11 cellular contexts compared by ENCODE assay signal in genomic region chr17:2755941-2756724, GRCh38. TPM values are rescaled to one million over a fixed set of nuclear protein-coding genes. Genes with fewer than 3 reads are reported as not detected.
DNase-seq lines count a peak whose midpoint lies in the region; ATAC-seq, FAIRE-seq and TF ChIP-seq lines count a peak whose summit lies in the region.
"Had no signal": no experiment of that assay in that cellular context is flagged by ENCODE, and none has a peak within 500 bp of the region (broad histone marks: within the 10 kb centered on the region; RNA-seq: fewer than 3 reads in every experiment).

No MANE protein-coding gene starts in this region.

- FAIRE-seq in pancreas (lab: Jason Lieb, UNC) = no peak
- FAIRE-seq: frontal cortex had no signal

- in situ Hi-C loops in HAP-1 (cut with MboI; ENCODE audit: low sequenced_read_pairs) = no loop called here

- peak overlapping the region; percentile 33 for H3K4me3 ChIP-seq in HAP-1
- H3K4me3 ChIP-seq in fibroblast of mammary gland (ENCODE audit: control insufficient read depth, low read depth, low read length) = no peak overlapping the region
- H3K4me3 ChIP-seq in pancreas = peak overlapping the region; percentile 14 to 56 (median 36)
- H3K4me3 ChIP-seq in tibial nerve = peak overlapping the region in 1 of 4 donors; percentile 36

- 2% methylated on average over 38 to 42 of the region's 42 CpGs for WGBS in pancreas, 2 donors
- 2 to 3% methylated on average over 26 to 34 of the region's 42 CpGs for WGBS in tibial nerve, 2 donors

- intact Hi-C loops in pancreas (cut with DNase I) = no loop called here

- TF ChIP-seq EP300 in tibial nerve (IDR thresholded peaks at IDR 0.05) = no peak

- H3K27ac ChIP-seq in pancreas (no peak overlapping the region), tibial nerve (no peak overlapping the region)

- H3K9me3 ChIP-seq in HAP-1 = no peaks in the 10 kb centered on the region
- H3K9me3 ChIP-seq in pancreas = no peaks in the 10 kb centered on the region
- H3K9me3 ChIP-seq in tibial nerve = peaks cover 0 to 3% (median 0%) of the 10 kb centered on the region in 4 donors
- H3K9me3 ChIP-seq: SK-N-SH had no signal

- no peaks in the 10 kb centered on the region for H3K36me3 ChIP-seq in HAP-1 (replicated peaks)
- no peaks in the 10 kb centered on the region for H3K36me3 ChIP-seq in pancreas
- no peaks in the 10 kb centered on the region for H3K36me3 ChIP-seq in tibial nerve

- peak; percentile 73 to 82 (median 78) for ATAC-seq in pancreas
- ATAC-seq in GM19035 (IDR thresholded peaks at IDR 0.05; ENCODE audit: unreplicated experiment) = no peak

- DNase-seq in HAP-1 (ENCODE audit: low spot score in 2 of 2) (peak; percentile 8 to 63), NCI-H748 treated with DMSO at 0.1 percent for 48 hours (lab: John Stamatoyannopoulos, UW) (peak; percentile 33), fibroblast of mammary gland (ENCODE audit: low read depth) (peak; percentile 5), pancreas (peak in 5 of 6 donors; percentile 19 to 70 (median 44)), C1 segment of cervical spinal cord (lab: John Stamatoyannopoulos, UW) (no peak), tibial nerve (ENCODE audit: low spot score in 2 of 2) (no peak), superior temporal gyrus (ENCODE audit: extremely low spot score) (no peak)
- DNase-seq: Kasumi-1 had no signal

- TF ChIP-seq POLR2A in tibial nerve (IDR thresholded peaks at IDR 0.05) = no peak

- H3K27me3 ChIP-seq in HAP-1 (ENCODE audit: low read depth) = no peaks in the 10 kb centered on the region
- no peaks in the 10 kb centered on the region for H3K27me3 ChIP-seq in pancreas
- peaks cover 2 to 72% of the 10 kb centered on the region in 2 donors for H3K27me3 ChIP-seq in tibial nerve

- TF ChIP-seq CTCF in fibroblast of mammary gland (conservative IDR thresholded peaks at IDR 0.05; ENCODE audit: control insufficient read depth, insufficient read depth, low read depth, low read length) (no peak), pancreas (IDR thresholded peaks at IDR 0.05) (no peak), tibial nerve (IDR thresholded peaks at IDR 0.05) (no peak)

- H3K4me1 ChIP-seq in HAP-1 = no peaks in the 10 kb centered on the region; the same call in 1 of the 2 replicates
- no peaks in the 10 kb centered on the region for H3K4me1 ChIP-seq in pancreas
- H3K4me1 ChIP-seq in tibial nerve = peaks cover 0 to 13% (median 2%) of the 10 kb centered on the region in 4 donors

RNA-seq across cellular contexts. Expression of gene CCDC92B, which starts 6.7 kb away (rescaled TPM):
- total RNA-seq in pancreas (under 1 TPM; 0.19 to 0.76 (median 0.54) TPM), tibial nerve (under 1 TPM in 1 of 4 donors, not detected in 3; 0.30 TPM)
- 1 to 10 TPM; 1.6 to 4.6 TPM for polyA plus RNA-seq in pancreas

RNA-seq across cellular contexts. Expression of gene RAP1GAP2, which starts 40.1 kb away (rescaled TPM):
- 10 to 100 TPM; 35.2 to 48.0 (median 43.0) TPM for total RNA-seq in pancreas
- 10 to 100 TPM; 29.7 to 51.2 TPM for polyA plus RNA-seq in pancreas
- 10 to 100 TPM in 2 of 4 donors, 1 to 10 TPM in 2; 5.4 to 18.2 (median 11.9) TPM for total RNA-seq in tibial nerve

RNA-seq across cellular contexts. Expression of gene CLUH, which starts 44.6 kb away (rescaled TPM):
- total RNA-seq in pancreas (10 to 100 TPM; 47.7 to 85.5 (median 62.3) TPM), tibial nerve (100 to 1,000 TPM in 1 of 4 donors, 10 to 100 TPM in 3; 45.4 to 118 (median 56.1) TPM)
- 100 to 1,000 TPM in 1 of 2 donors, 10 to 100 TPM in 1; 66.8 to 201 TPM for polyA plus RNA-seq in pancreas

Comparison
In these comparisons a context has a peak if more than half of its experiments do, and no peak if none do; other contexts are left out.
1. DNase-seq: peak in HAP-1 (2 of 2), NCI-H748 treated with DMSO at 0.1 percent for 48 hours (single experiment), fibroblast of mammary gland (single experiment) and pancreas (5 of 6); none in C1 segment of cervical spinal cord (0 of 14), tibial nerve (0 of 2) and superior temporal gyrus (single experiment).